Comparison of ENCODE assay signal across 26 cellular contexts in the genomic region with DNA sequence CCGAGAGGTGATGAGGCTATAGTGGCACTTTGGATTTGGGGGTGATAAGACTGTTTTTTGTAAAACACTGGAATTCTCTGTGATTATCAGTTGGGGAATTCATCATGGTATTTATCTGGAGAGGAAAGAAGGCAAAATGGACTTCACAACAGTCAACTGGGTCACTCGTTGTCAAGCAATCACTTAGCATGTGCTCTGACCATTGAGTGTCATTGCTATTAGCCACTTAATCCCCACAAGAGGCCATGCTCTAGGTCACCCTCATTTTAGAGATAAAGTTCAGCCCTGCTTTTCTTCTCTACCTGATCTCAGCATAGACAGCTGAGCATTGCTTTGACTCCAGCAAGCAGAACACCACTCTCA.
A peak's percentile ranks its signal among the peaks of the same experiment; 100 is the strongest.
DNase-seq lines count a peak whose midpoint lies in the region; ATAC-seq and TF ChIP-seq lines count a peak whose summit lies in the region.
"Had no signal": no experiment of that assay in that cellular context is flagged by ENCODE, and none has a peak within 500 bp of the region (broad histone marks: within the 10 kb centered on the region; RNA-seq: fewer than 3 reads in every experiment).

No MANE protein-coding gene starts in this region.

- H3K9me3 ChIP-seq in SK-N-SH (no peaks in the 10 kb centered on the region), esophagus squamous epithelium (no peaks in the 10 kb centered on the region), osteoblast (ENCODE audit: low read depth, low read length) (no peaks in the 10 kb centered on the region), MM.1S (replicated peaks; ENCODE audit: insufficient read depth, low read length) (no peaks in the 10 kb centered on the region)
- H3K9me3 ChIP-seq: Caco-2 had no signal

- DNase-seq in SK-N-SH (no peak), HFFc6 (no peak), esophagus squamous epithelium (lab: John Stamatoyannopoulos, UW) (no peak), osteoblast (ENCODE audit: insufficient read length, low spot score, missing footprints) (no peak), SKM-1 treated with dmso at 0.1 percent for 144 hours (lab: John Stamatoyannopoulos, UW; ENCODE audit: unreplicated experiment) (no peak), MM.1S (no peak)
- DNase-seq in activated T-cell treated with anti-CD3 and anti-CD28 coated beads, Interleukin-2, amount 50 U/mL, for 4 hours, result no peak
- DNase-seq: ACHN; Caco-2; CD4-positive, alpha-beta memory T cell; DMS 273 treated with DMSO at 0.1 percent for 48 hours; DMS79 treated with DMSO at 0.1 percent for 48 hours; H9; KG1; NCI-H1105; NCI-H146; NCI-H2029; NCI-H345; NCI-H524; NCI-H774; NK-92 treated with Interleukin-12 subunit alpha and Interleukin-12 subunit beta, amount 100 ng/mL, for 24 hours had no signal

- H3K27me3 ChIP-seq in SK-N-SH (ENCODE audit: insufficient read depth), result no peaks in the 10 kb centered on the region
- H3K27me3 ChIP-seq in esophagus squamous epithelium, result peaks cover 0 to 8% (median 0%) of the 10 kb centered on the region in 4 donors
- no peaks in the 10 kb centered on the region for H3K27me3 ChIP-seq in osteoblast (ENCODE audit: insufficient read depth, low read length)
- 0 out of 2 replicates have a peak, but pooled peaks cover 6% of the 10 kb centered on the region for H3K27me3 ChIP-seq in MM.1S (replicated peaks; ENCODE audit: insufficient read depth, low read length)

- peaks cover 2% of the 10 kb centered on the region; the same call in 1 of the 2 replicates for H3K27me3 Mint-ChIP-seq in HFFc6 (ENCODE audit: insufficient read depth)
- H3K27me3 Mint-ChIP-seq in activated T-cell treated with anti-CD3 and anti-CD28 coated beads, Interleukin-2, amount 50 U/mL, for 4 hours (ENCODE audit: low read depth), result peaks cover 26% of the 10 kb centered on the region

- H3K36me3 ChIP-seq in SK-N-SH (replicated peaks in 1 of 2; ENCODE audit: control insufficient read depth in 1 of 2, insufficient read depth in 2 of 2, low read length in 1 of 2) (no peaks in the 10 kb centered on the region), esophagus squamous epithelium (no peaks in the 10 kb centered on the region), osteoblast (ENCODE audit: insufficient read depth, low read length) (no peaks in the 10 kb centered on the region), MM.1S (replicated peaks; ENCODE audit: insufficient read depth, low read length) (no peaks in the 10 kb centered on the region)
- H3K36me3 ChIP-seq: BLaER1 treated with 17β-estradiol and CSF1 and Interleukin-3, amounts not matched to agents 10 nM and 100 nM had no signal

- H3F3A ChIP-seq in SK-N-SH (replicated peaks; ENCODE audit: insufficient read depth) (peaks cover 3% of the 10 kb centered on the region), MM.1S (ENCODE audit: insufficient read depth, low read length) (no peaks in the 10 kb centered on the region)

- H3K9ac ChIP-seq in SK-N-SH (no peak overlapping the region), MM.1S (ENCODE audit: low read length) (no peak overlapping the region)
- H3K9ac ChIP-seq: BLaER1 treated with 17β-estradiol and CSF1 and Interleukin-3, amounts not matched to agents 10 nM and 100 nM had no signal

- no peak for TF ChIP-seq CTCF in SK-N-SH (IDR thresholded peaks at IDR 0.05)
- TF ChIP-seq CTCF in HFFc6 (IDR thresholded peaks at IDR 0.05), result no peak
- TF ChIP-seq CTCF in esophagus squamous epithelium (IDR thresholded peaks at IDR 0.05), result no peak
- no peak for TF ChIP-seq CTCF in osteoblast (IDR thresholded peaks at IDR 0.05; ENCODE audit: extremely low read depth, low read depth, low read length)
- TF ChIP-seq CTCF in MM.1S (IDR thresholded peaks at IDR 0.05; ENCODE audit: low read length), result no peak

- H4K20me1 ChIP-seq in SK-N-SH (ENCODE audit: insufficient read depth) (no peaks in the 10 kb centered on the region), osteoblast (ENCODE audit: insufficient read depth, low read length) (no peaks in the 10 kb centered on the region), MM.1S (ENCODE audit: insufficient read depth, low read length) (no peaks in the 10 kb centered on the region)
- H4K20me1 ChIP-seq: BLaER1 treated with 17β-estradiol and CSF1 and Interleukin-3, amounts not matched to agents 10 nM and 100 nM had no signal

- peaks cover 25% of the 10 kb centered on the region for H3K36me3 Mint-ChIP-seq in HFFc6 (ENCODE audit: low read depth)
- H3K36me3 Mint-ChIP-seq in activated T-cell treated with anti-CD3 and anti-CD28 coated beads, Interleukin-2, amount 50 U/mL, for 4 hours (ENCODE audit: insufficient read depth), result no peaks in the 10 kb centered on the region

- H2AFZ ChIP-seq in SK-N-SH (ENCODE audit: low read depth) (no peak overlapping the region), osteoblast (ENCODE audit: low read length) (no peak overlapping the region), MM.1S (ENCODE audit: low read length) (no peak overlapping the region)

- H3K4me1 ChIP-seq in SK-N-SH (ENCODE audit: control insufficient read depth in 1 of 2, insufficient read depth in 2 of 2, low read depth in 1 of 2, low read length in 1 of 2) (peaks cover 0 to 7% of the 10 kb centered on the region in 2 experiments; a peak in 1 of 4 replicates), esophagus squamous epithelium (peaks cover 5 to 68% (median 38%) of the 10 kb centered on the region in 3 donors), osteoblast (ENCODE audit: insufficient read depth, low read length) (peaks cover 31% of the 10 kb centered on the region), MM.1S (ENCODE audit: low read length) (no peaks in the 10 kb centered on the region)

- H3K9me3 Mint-ChIP-seq in HFFc6, result peaks cover 14% of the 10 kb centered on the region; the same call in 1 of the 2 replicates
- H3K9me3 Mint-ChIP-seq in activated T-cell treated with anti-CD3 and anti-CD28 coated beads, Interleukin-2, amount 50 U/mL, for 4 hours, result no peaks in the 10 kb centered on the region

- H3K9me2 ChIP-seq in SK-N-SH, result no peaks in the 10 kb centered on the region
- H3K9me2 ChIP-seq in MM.1S (replicated peaks; ENCODE audit: insufficient read depth, low read length), result no peaks in the 10 kb centered on the region

- peak overlapping the region; percentile 34 for H3K4me2 ChIP-seq in SK-N-SH
- H3K4me2 ChIP-seq in osteoblast (ENCODE audit: insufficient read depth, low read length), result peak overlapping the region; percentile 54
- no peak overlapping the region for H3K4me2 ChIP-seq in MM.1S (ENCODE audit: low read depth, low read length)
- H3K4me2 ChIP-seq: BLaER1 treated with 17β-estradiol and CSF1 and Interleukin-3, amounts not matched to agents 10 nM and 100 nM had no signal

- H3K79me2 ChIP-seq in SK-N-SH (ENCODE audit: insufficient read depth) (no peaks in the 10 kb centered on the region), osteoblast (ENCODE audit: insufficient read depth, low read length) (no peaks in the 10 kb centered on the region), MM.1S (ENCODE audit: low read length) (no peaks in the 10 kb centered on the region)

- peak overlapping the region; percentile 81 for H3K27ac Mint-ChIP-seq in HFFc6
- H3K27ac Mint-ChIP-seq: CD4-positive, alpha-beta memory T cell; H9 had no signal

- H3K27ac ChIP-seq in SK-N-SH (ENCODE audit: low read depth in 2 of 2, low read length in 1 of 2) (peak overlapping the region in 1 of 2 experiments; percentile 8; a peak in 1 of 4 replicates), esophagus squamous epithelium (peak overlapping the region; percentile 90 to 97 (median 94)), osteoblast (ENCODE audit: low read depth, low read length) (peak overlapping the region; percentile 85), MM.1S (ENCODE audit: low read length) (no peak overlapping the region)
- H3K27ac ChIP-seq: 22Rv1; BLaER1 treated with 17β-estradiol and CSF1 and Interleukin-3, amounts not matched to agents 10 nM and 100 nM; HL-60 had no signal

- intact Hi-C loops in esophagus squamous epithelium (cut with DNase I), result no loop called here

- no peak for ATAC-seq in SK-N-SH treated with all-trans-retinoic acid at 6 μM for 48 hours
- ATAC-seq in activated T-cell treated with anti-CD3 and anti-CD28 coated beads, Interleukin-2, amount 50 U/mL, for 4 hours, result no peak
- ATAC-seq: HepG2 had no signal

- H3K4me1 Mint-ChIP-seq in HFFc6 (ENCODE audit: low read depth), result peaks cover 37% of the 10 kb centered on the region
- peaks cover 2% of the 10 kb centered on the region for H3K4me1 Mint-ChIP-seq in activated T-cell treated with anti-CD3 and anti-CD28 coated beads, Interleukin-2, amount 50 U/mL, for 4 hours (ENCODE audit: low read depth)

- no peak overlapping the region for H3K4me3 ChIP-seq in SK-N-SH (ENCODE audit: low read depth in 2 of 2, low read length in 1 of 2)
- H3K4me3 ChIP-seq in esophagus squamous epithelium, result no peak overlapping the region
- no peak overlapping the region for H3K4me3 ChIP-seq in osteoblast (ENCODE audit: insufficient read depth, low read length)
- H3K4me3 ChIP-seq in MM.1S (ENCODE audit: low read length), result no peak overlapping the region
- H3K4me3 ChIP-seq: BLaER1 treated with 17β-estradiol and CSF1 and Interleukin-3, amounts not matched to agents 10 nM and 100 nM had no signal

- CTCF ChIA-PET in SK-N-SH (lab: Yijun Ruan, JAX), result interaction anchor here (0.9 to 2.0 kb wide), 4 partner anchors 11 to 157 kb away, joined by 3 to 7 read pairs (median 4); no protein-coding TSS in a partner anchor

- H3K4me3 Mint-ChIP-seq in HFFc6, result peak overlapping the region; percentile 57
- no peak overlapping the region for H3K4me3 Mint-ChIP-seq in activated T-cell treated with anti-CD3 and anti-CD28 coated beads, Interleukin-2, amount 50 U/mL, for 4 hours
- H3K4me3 Mint-ChIP-seq: CD4-positive, alpha-beta memory T cell; H9 had no signal

- WGBS in SK-N-SH (ENCODE audit: low lambda C conversion rate), result 87% methylated on average over 2 of the region's 2 CpGs
- 75 to 78% methylated on average over 2 of the region's 2 CpGs for WGBS in esophagus squamous epithelium, 2 donors

- POLR2A ChIA-PET in SK-N-SH (lab: Yijun Ruan, JAX), result no interaction called here

- TF ChIP-seq POLR2A in esophagus squamous epithelium (IDR thresholded peaks at IDR 0.05), result no peak

- no peak for TF ChIP-seq EP300 in SK-N-SH (IDR thresholded peaks at IDR 0.05; ENCODE audit: borderline replicate concordance in 1 of 2, low read depth in 1 of 2, low read length in 1 of 2)

- no peak for TF ChIP-seq RAD21 in SK-N-SH (IDR thresholded peaks at IDR 0.05; ENCODE audit: low read length)

TF ChIP-seq in SK-N-SH, 30 proteins besides CTCF, POLR2A, EP300 and RAD21 (continues in another document):
- TF ChIP-seq TCF12 (IDR thresholded peaks at IDR 0.05), result no peak
- no peak for TF ChIP-seq FOSL2 (IDR thresholded peaks at IDR 0.05; ENCODE audit: borderline replicate concordance, low read depth)
- no peak for TF ChIP-seq GABPA (IDR thresholded peaks at IDR 0.05; ENCODE audit: low read depth)

TF ChIP-seq in SK-N-SH treated with all-trans-retinoic acid at 6 μM for 48 hours, 23 proteins besides CTCF, POLR2A, EP300 and RAD21:
- no peak for TF ChIP-seq ZNF70 (CRISPR knock-in tag; IDR thresholded peaks at IDR 0.05)
- no peak for TF ChIP-seq ZNF565 (CRISPR knock-in tag; conservative IDR thresholded peaks at IDR 0.05; ENCODE audit: low read depth)
